In the genomic region with DNA sequence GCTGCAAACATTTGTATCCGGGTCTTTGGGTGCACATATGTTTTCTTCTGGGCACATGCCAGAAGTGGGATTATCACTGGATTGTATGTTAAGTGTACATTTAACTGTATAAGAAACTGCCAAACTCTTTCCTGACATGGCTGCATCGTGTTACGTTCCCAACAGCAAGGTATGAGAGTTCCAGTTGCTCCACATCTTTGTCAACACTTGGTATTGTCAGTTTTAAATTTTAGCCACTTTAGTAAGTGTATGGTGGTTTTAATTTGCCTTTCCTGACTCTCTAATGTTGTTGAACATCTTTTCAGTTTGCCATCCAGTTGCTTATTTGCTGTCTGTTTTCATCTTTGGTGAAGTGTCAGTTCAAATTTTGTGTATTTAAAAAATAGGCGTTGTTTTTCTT, we compare ENCODE assay signal across 21 cellular contexts. TPM values are rescaled to one million over a fixed set of nuclear protein-coding genes. Genes with fewer than 3 reads are reported as not detected.
DNase-seq lines count a peak whose midpoint lies in the region; ATAC-seq, FAIRE-seq and TF ChIP-seq lines count a peak whose summit lies in the region.
"Had no signal": no experiment of that assay in that cellular context is flagged by ENCODE, and none has a peak within 500 bp of the region (broad histone marks: within the 10 kb centered on the region; RNA-seq: fewer than 3 reads in every experiment).

No MANE protein-coding gene starts in this region.

- POLR2A ChIA-PET in HEK293 (lab: Yijun Ruan, JAX), result interaction anchor here (0.5 kb wide), 1 partner anchor 549 kb away, joined by 3 read pairs; no protein-coding TSS in a partner anchor
- POLR2A ChIA-PET in K562 (lab: Yijun Ruan, JAX), result interaction anchor here (0.6 to 1.1 kb wide), 3 partner anchors 13 to 994 kb away, joined by 3 read pairs; no protein-coding TSS in a partner anchor

- peaks cover 30% of the 10 kb centered on the region for H3K36me3 Mint-ChIP-seq in stimulated activated memory B cell treated with anti-CD40 and anti-IgM and Interleukin-4, amounts not matched to agents 10 μg/mL and 1 μg/mL and 100 μg/mL, for 72 hours
- H3K36me3 Mint-ChIP-seq: CD8-positive, alpha-beta T cell had no signal

- H3K9ac ChIP-seq in K562 (ENCODE audit: insufficient read depth in 1 of 2, low read depth in 2 of 2, low read length in 2 of 2), result no peak overlapping the region
- H3K9ac ChIP-seq: BLaER1 treated with 17β-estradiol and CSF1 and Interleukin-3, amounts not matched to agents 10 nM and 100 nM had no signal

- TF ChIP-seq CTCF in HEK293 (tag by site-specific recombination; IDR thresholded peaks at IDR 0.05) (no peak), K562 (IDR thresholded peaks at IDR 0.05 in 2 of 3, conservative IDR thresholded peaks at IDR 0.05 in 1 of 3; ENCODE audit: insufficient read depth in 2 of 3, low read depth in 1 of 3, low read length in 3 of 3) (no peak)

- ATAC-seq in K562 (no peak), GM19328 (IDR thresholded peaks at IDR 0.05; ENCODE audit: unreplicated experiment) (no peak)
- no peak for ATAC-seq in stimulated activated memory B cell treated with anti-CD40 and anti-IgM and Interleukin-4, amounts not matched to agents 10 μg/mL and 1 μg/mL and 100 μg/mL, for 72 hours
- ATAC-seq: CD8-positive, alpha-beta T cell had no signal

- H3K27me3 Mint-ChIP-seq in stimulated activated memory B cell treated with anti-CD40 and anti-IgM and Interleukin-4, amounts not matched to agents 10 μg/mL and 1 μg/mL and 100 μg/mL, for 72 hours, result no peaks in the 10 kb centered on the region
- H3K27me3 Mint-ChIP-seq: B cell had no signal

- H3K9me3 ChIP-seq in HEK293 (ENCODE audit: control insufficient read depth, insufficient read depth, low read depth, low read length), result no peaks in the 10 kb centered on the region
- no peaks in the 10 kb centered on the region for H3K9me3 ChIP-seq in K562 (replicated peaks; ENCODE audit: control insufficient read depth, insufficient read depth, low read depth, low read length)

- no peaks in the 10 kb centered on the region for H3K9me1 ChIP-seq in K562 (ENCODE audit: control insufficient read depth, insufficient read depth, low read length)

- H3K27ac ChIP-seq in HEK293 (ENCODE audit: extremely low read depth, low read depth, low read length) (no peak overlapping the region), K562 (ENCODE audit: extremely low read depth, low read depth, low read length) (no peak overlapping the region)
- H3K27ac ChIP-seq: 22Rv1, HL-60 had no signal

- H2AFZ ChIP-seq in K562 (ENCODE audit: low read depth, low read length), result no peak overlapping the region

- peaks cover 24% of the 10 kb centered on the region for H3K4me1 Mint-ChIP-seq in stimulated activated memory B cell treated with anti-CD40 and anti-IgM and Interleukin-4, amounts not matched to agents 10 μg/mL and 1 μg/mL and 100 μg/mL, for 72 hours

- TF ChIP-seq RAD21 in K562 (CRISPR knock-in tag; conservative IDR thresholded peaks at IDR 0.05 in 1 of 2, IDR thresholded peaks at IDR 0.05 in 1 of 2), result no peak

- no peak overlapping the region for H3K4me3 ChIP-seq in HEK293 (ENCODE audit: low read depth, low read length)
- H3K4me3 ChIP-seq in K562, result no peak overlapping the region

- H3K4me2 ChIP-seq in K562 (ENCODE audit: insufficient read depth, low read length), result no peak overlapping the region
- H3K4me2 ChIP-seq: BLaER1 treated with 17β-estradiol and CSF1 and Interleukin-3, amounts not matched to agents 10 nM and 100 nM had no signal

- H3K4me3 Mint-ChIP-seq in stimulated activated memory B cell treated with anti-CD40 and anti-IgM and Interleukin-4, amounts not matched to agents 10 μg/mL and 1 μg/mL and 100 μg/mL, for 72 hours, result no peak overlapping the region
- H3K4me3 Mint-ChIP-seq: B cell; CD8-positive, alpha-beta T cell; H9 had no signal

- no peaks in the 10 kb centered on the region for H3K79me2 ChIP-seq in K562 (ENCODE audit: control insufficient read depth, insufficient read depth, low read length)

- H3K4me1 ChIP-seq in HEK293 (ENCODE audit: control insufficient read depth, insufficient read depth, low read length) (no peaks in the 10 kb centered on the region), K562 (replicated peaks in 1 of 2; ENCODE audit: control insufficient read depth in 2 of 2, insufficient read depth in 2 of 2, low read length in 2 of 2) (peaks cover 14 to 17% of the 10 kb centered on the region in 2 experiments; a peak in 4 of 5 replicates)

- no peaks in the 10 kb centered on the region for H4K20me1 ChIP-seq in K562 (replicated peaks; ENCODE audit: control insufficient read depth, insufficient read depth, low read length)
- H4K20me1 ChIP-seq: BLaER1 treated with 17β-estradiol and CSF1 and Interleukin-3, amounts not matched to agents 10 nM and 100 nM had no signal

- no peak for TF ChIP-seq EP300 in K562 (IDR thresholded peaks at IDR 0.05; ENCODE audit: low read length)

- FAIRE-seq in K562 (lab: Jason Lieb, UNC), result no peak
- FAIRE-seq: G401.6, GM18507 had no signal

- peaks cover 0 to 3% of the 10 kb centered on the region in 2 experiments; a peak in 1 of 5 replicates for H3K27me3 ChIP-seq in K562 (ENCODE audit: control insufficient read depth in 2 of 2, insufficient read depth in 2 of 2, low read length in 2 of 2)
- H3K27me3 ChIP-seq: BLaER1 treated with 17β-estradiol and CSF1 and Interleukin-3, amounts not matched to agents 10 nM and 100 nM had no signal

- BruUV-seq in K562 (replicated peaks; lab: Mats Ljungman, UMichigan), result no TSS peak

- H3K36me3 ChIP-seq in HEK293 (ENCODE audit: control insufficient read depth in 2 of 2, insufficient read depth in 1 of 2, low read length in 2 of 2), result no peaks in the 10 kb centered on the region
- no peaks in the 10 kb centered on the region for H3K36me3 ChIP-seq in K562 (ENCODE audit: control insufficient read depth, insufficient read depth, low read length)

- H3K27ac Mint-ChIP-seq in stimulated activated memory B cell treated with anti-CD40 and anti-IgM and Interleukin-4, amounts not matched to agents 10 μg/mL and 1 μg/mL and 100 μg/mL, for 72 hours, result peak overlapping the region; percentile 53
- H3K27ac Mint-ChIP-seq: B cell; CD8-positive, alpha-beta T cell; H9 had no signal

- peaks cover 13% of the 10 kb centered on the region for H3K9me3 Mint-ChIP-seq in stimulated activated memory B cell treated with anti-CD40 and anti-IgM and Interleukin-4, amounts not matched to agents 10 μg/mL and 1 μg/mL and 100 μg/mL, for 72 hours

- intact Hi-C loops in K562 (cut with micrococcal nuclease), result loop anchor here (10.0 kb wide), 4 partner anchors 82 to 512 kb away; a partner anchor contains a TSS

- DNase-seq in DMS 273 (lab: John Stamatoyannopoulos, UW; ENCODE audit: unreplicated experiment) (peak; percentile 11), DMS 273 treated with DMSO at 0.1 percent for 48 hours (lab: John Stamatoyannopoulos, UW) (no peak), K562 (ENCODE audit: extremely low read depth in 1 of 4, low spot score in 3 of 4) (no peak), HK-2 (ENCODE audit: unreplicated experiment) (no peak)
- DNase-seq in stimulated activated CD4-positive, alpha-beta T cell treated with anti-CD3 and anti-CD28 coated beads, Interleukin-4, amount 100 ng/mL, for 4 hours, result no peak
- DNase-seq: Calu3; CD8-positive, alpha-beta T cell; GOT3; IMR-90; KBM-7 had no signal

- 16% methylated on average over 4 of the region's 4 CpGs for WGBS in K562 (ENCODE audit: insufficient coverage, low coverage, missing lambda C conversion rate)

- CTCF ChIA-PET in HEK293 (lab: Yijun Ruan, JAX), result interaction anchor here (0.7 kb wide), 2 partner anchors 70 to 159 kb away, joined by 3 read pairs; no protein-coding TSS in a partner anchor
- CTCF ChIA-PET in K562 (lab: Yijun Ruan, JAX; ENCODE audit: low intra/inter-chr PET ratio), result no interaction called here

- in situ Hi-C loops in K562 (cut with MboI), result no loop called here

- no peak for TF ChIP-seq POLR2A in K562 (conservative IDR thresholded peaks at IDR 0.05)

TF ChIP-seq in HEK293, 187 proteins besides CTCF, POLR2A, EP300 and RAD21:
- TF ChIP-seq SETDB1 (IDR thresholded peaks at IDR 0.05; ENCODE audit: insufficient read length, low read length), result peak; percentile 31
- no peak for TF ChIP-seq ZNF621 (tag by site-specific recombination; IDR thresholded peaks at IDR 0.05)
- TF ChIP-seq TRIM28 (IDR thresholded peaks at IDR 0.05; ENCODE audit: borderline replicate concordance, low read length), result peak; percentile 48; the same call in 1 of the 2 replicates

TF ChIP-seq in K562, 482 proteins besides CTCF, POLR2A, EP300 and RAD21 (continues in another document):
- TF ChIP-seq HDAC3 (IDR thresholded peaks at IDR 0.05; ENCODE audit: borderline replicate concordance, partially characterized antibody) (no peak), TRIM28 (IDR thresholded peaks at IDR 0.05) (peak; percentile 76; the same call in 1 of the 2 replicates), ZNF3 (CRISPR knock-in tag; IDR thresholded peaks at IDR 0.05) (no peak)
- TF ChIP-seq, protein P1, sequence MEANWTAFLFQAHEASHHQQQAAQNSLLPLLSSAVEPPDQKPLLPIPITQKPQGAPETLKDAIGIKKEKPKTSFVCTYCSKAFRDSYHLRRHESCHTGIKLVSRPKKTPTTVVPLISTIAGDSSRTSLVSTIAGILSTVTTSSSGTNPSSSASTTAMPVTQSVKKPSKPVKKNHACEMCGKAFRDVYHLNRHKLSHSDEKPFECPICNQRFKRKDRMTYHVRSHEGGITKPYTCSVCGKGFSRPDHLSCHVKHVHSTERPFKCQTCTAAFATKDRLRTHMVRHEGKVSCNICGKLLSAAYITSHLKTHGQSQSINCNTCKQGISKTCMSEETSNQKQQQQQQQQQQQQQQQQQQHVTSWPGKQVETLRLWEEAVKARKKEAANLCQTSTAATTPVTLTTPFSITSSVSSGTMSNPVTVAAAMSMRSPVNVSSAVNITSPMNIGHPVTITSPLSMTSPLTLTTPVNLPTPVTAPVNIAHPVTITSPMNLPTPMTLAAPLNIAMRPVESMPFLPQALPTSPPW (CRISPR knock-in tag; IDR thresholded peaks at IDR 0.05), result no peak

RNA-seq across cellular contexts. Expression of a gene that starts 22.5 kb away (rescaled TPM):
- total RNA-seq in K562 (2011; cell fraction: chromatin; rRNA removed; ENCODE audit: low replicate concordance), result 4.9 and 7.8 TPM in 2 replicates
- 5.0 and 7.9 TPM in 2 replicates for total RNA-seq in K562 (2011; cell fraction: nucleolus; rRNA removed)
- 4.7 and 5.7 TPM in 2 replicates for total RNA-seq in K562 (2011; cell fraction: nucleoplasm; rRNA removed)
- total RNA-seq in K562 (2014; rRNA removed) (0.33 and 1.2 TPM in 2 replicates), K562 (2014; rRNA removed; fragmentation: Illumina TruSeq; extraction: Trizol) (0.06 and 0.15 TPM in 2 replicates), K562 (2015; rRNA removed; fragmentation: Illumina TruSeq; extraction: Trizol) (0.11 and 0.14 TPM in 2 replicates), K562 (2021) (0.27 and 0.38 TPM in 2 replicates)
- polyA plus RNA-seq in K562 (2011; rRNA removed) (0.34 and 0.99 TPM in 2 replicates), K562 (2014; fragmentation: Illumina TruSeq; extraction: Trizol) (0.21 TPM in 2 replicates), K562 (2014; fragmentation: Nextera tagmentation; extraction: Ambion mirVana) (not detected), K562 (2014; rRNA removed) (0.07 and 0.36 TPM in 2 replicates)
- 0.35 and 0.67 TPM in 2 replicates for polyA plus RNA-seq in K562 (2011; cell fraction: cytosol; rRNA removed)
- 1.3 and 4.0 TPM in 2 replicates for polyA plus RNA-seq in K562 (2011; cell fraction: nucleus; rRNA removed)
- 0.12 and 0.68 TPM in 2 replicates for polyA plus RNA-seq in K562 (2012)
- polyA minus RNA-seq in K562 (2011; rRNA and poly(A)+ RNA removed), result 0.24 and 1.5 TPM in 2 replicates
- polyA minus RNA-seq in K562 (2011; cell fraction: cytosol; rRNA and poly(A)+ RNA removed), result 1.7 and 1.9 TPM in 2 replicates
- polyA minus RNA-seq in K562 (2011; cell fraction: nucleus; rRNA and poly(A)+ RNA removed), result 1.1 and 1.3 TPM in 2 replicates
- total RNA-seq: CD8-positive, alpha-beta T cell; HT1080 had no signal
